20 cellular contexts compared by ENCODE assay signal in genomic region chr17:41457656-41458055, GRCh38. TPM values are rescaled to one million over a fixed set of nuclear protein-coding genes. Genes with fewer than 3 reads are reported as not detected.
DNase-seq lines count a peak whose midpoint lies in the region; ATAC-seq, FAIRE-seq and TF ChIP-seq lines count a peak whose summit lies in the region.
"Had no signal": no experiment of that assay in that cellular context is flagged by ENCODE, and none has a peak within 500 bp of the region (broad histone marks: within the 10 kb centered on the region; RNA-seq: fewer than 3 reads in every experiment).

No MANE protein-coding gene starts in this region.

- H3K36me3 ChIP-seq in keratinocyte (ENCODE audit: control insufficient read depth in 2 of 2, extremely low read depth in 1 of 2, insufficient read depth in 2 of 2, low read length in 2 of 2) = no peaks in the 10 kb centered on the region
- H3K36me3 ChIP-seq: BLaER1 had no signal

- no peak overlapping the region for H3K27ac Mint-ChIP-seq in activated naive CD4-positive, alpha-beta T cell treated with anti-CD3 and anti-CD28 coated beads for 36 hours
- H3K27ac Mint-ChIP-seq: CD14-positive monocyte had no signal

- no peaks in the 10 kb centered on the region for H3K36me3 Mint-ChIP-seq in activated naive CD4-positive, alpha-beta T cell treated with anti-CD3 and anti-CD28 coated beads for 36 hours (ENCODE audit: low read depth)
- H3K36me3 Mint-ChIP-seq: CD14-positive monocyte; CD4-positive, alpha-beta memory T cell had no signal

- no peak for TF ChIP-seq CTCF in epithelial cell of esophagus (IDR thresholded peaks at IDR 0.05; ENCODE audit: insufficient read depth, low read depth, low read length, missing control alignments)
- TF ChIP-seq CTCF in keratinocyte (optimal IDR thresholded peaks at IDR 0.05 in 1 of 3, IDR thresholded peaks at IDR 0.05 in 1 of 3, conservative IDR thresholded peaks at IDR 0.05 in 1 of 3; ENCODE audit: extremely low read depth in 1 of 3, insufficient read depth in 2 of 3, low read length in 3 of 3) = no peak

- no peak overlapping the region for H3K4me3 Mint-ChIP-seq in activated naive CD4-positive, alpha-beta T cell treated with anti-CD3 and anti-CD28 coated beads for 36 hours
- H3K4me3 Mint-ChIP-seq: CD4-positive, alpha-beta memory T cell; H9 had no signal

- no peak overlapping the region for H2AFZ ChIP-seq in keratinocyte (ENCODE audit: control insufficient read depth, low read length)

- no peak overlapping the region for H3K27ac ChIP-seq in keratinocyte (ENCODE audit: control insufficient read depth, insufficient read depth, low read length)
- H3K27ac ChIP-seq: BLaER1 had no signal

- H3K4me1 Mint-ChIP-seq in activated naive CD4-positive, alpha-beta T cell treated with anti-CD3 and anti-CD28 coated beads for 36 hours (ENCODE audit: low read depth) = no peaks in the 10 kb centered on the region
- H3K4me1 Mint-ChIP-seq: CD14-positive monocyte, H9 had no signal

- DNase-seq in DMS79 treated with DMSO at 0.1 percent for 48 hours (lab: John Stamatoyannopoulos, UW) (peak; percentile 95), epithelial cell of esophagus (ENCODE audit: low read depth) (peak; percentile 13), keratinocyte (ENCODE audit: low read depth, low spot score) (no peak), amygdala (lab: John Stamatoyannopoulos, UW) (no peak)
- DNase-seq in activated naive CD4-positive, alpha-beta T cell treated with anti-CD3 and anti-CD28 coated beads for 36 hours = no peak
- DNase-seq: ACHN; CD4-positive, alpha-beta memory T cell; DMS153; DND-41; EL; H9 had no signal

- H3K27me3 Mint-ChIP-seq in activated naive CD4-positive, alpha-beta T cell treated with anti-CD3 and anti-CD28 coated beads for 36 hours (ENCODE audit: low read depth) = no peaks in the 10 kb centered on the region
- H3K27me3 Mint-ChIP-seq: CD4-positive, alpha-beta memory T cell had no signal

- H4K20me1 ChIP-seq in keratinocyte (ENCODE audit: control insufficient read depth, extremely low read depth, insufficient read depth, low read length) = no peaks in the 10 kb centered on the region
- H4K20me1 ChIP-seq: BLaER1 had no signal

- intact Hi-C loops in activated naive CD4-positive, alpha-beta T cell treated with anti-CD3 and anti-CD28 coated beads for 36 hours (cut with micrococcal nuclease) = no loop called here

- no peaks in the 10 kb centered on the region for H3K27me3 ChIP-seq in keratinocyte (ENCODE audit: control insufficient read depth, extremely low read depth, insufficient read depth, low read length)
- H3K27me3 ChIP-seq: BLaER1 had no signal

- CTCF ChIA-PET in activated naive CD4-positive, alpha-beta T cell treated with anti-CD3 and anti-CD28 coated beads for 36 hours (lab: Charles Lee) = interaction anchor here (0.6 to 1.4 kb wide), 3 partner anchors 11 to 136 kb away, joined by 3 to 4 read pairs (median 3); no protein-coding TSS in a partner anchor

- dilution Hi-C loops in keratinocyte (cut with MboI; ENCODE audit: extremely low pct_ligation_motif_present, low sequenced_read_pairs) = no loop called here

- no peaks in the 10 kb centered on the region for H3K79me2 ChIP-seq in keratinocyte (ENCODE audit: control insufficient read depth, insufficient read depth, low read length)

- no peaks in the 10 kb centered on the region for H3K9me3 Mint-ChIP-seq in activated naive CD4-positive, alpha-beta T cell treated with anti-CD3 and anti-CD28 coated beads for 36 hours
- H3K9me3 Mint-ChIP-seq: CD14-positive monocyte, H9 had no signal

- H3K9ac ChIP-seq in keratinocyte (ENCODE audit: control insufficient read depth, extremely low read depth, insufficient read depth, low read length) = no peak overlapping the region
- H3K9ac ChIP-seq: BLaER1 had no signal

- H3K4me2 ChIP-seq in keratinocyte (ENCODE audit: control insufficient read depth, extremely low read depth, insufficient read depth, low read depth, low read length) = no peak overlapping the region
- H3K4me2 ChIP-seq: BLaER1 had no signal

- FAIRE-seq in keratinocyte (lab: Jason Lieb, UNC) = peak; percentile 5
- FAIRE-seq: A204.1, GM12878, H1 had no signal

- H3K4me3 ChIP-seq in epithelial cell of esophagus (ENCODE audit: low read length) (no peak overlapping the region), keratinocyte (ENCODE audit: control insufficient read depth in 2 of 3, extremely low read depth in 1 of 3, insufficient read depth in 2 of 3, low read depth in 1 of 3, low read length in 3 of 3) (no peak overlapping the region)
- H3K4me3 ChIP-seq: BLaER1, GM12878 had no signal

- H3K9me3 ChIP-seq in keratinocyte (ENCODE audit: control insufficient read depth, low read depth, low read length) = no peaks in the 10 kb centered on the region
- H3K9me3 ChIP-seq: BLaER1 had no signal

- H3K4me1 ChIP-seq in keratinocyte (ENCODE audit: control insufficient read depth, extremely low read depth, insufficient read depth, low read length) = peaks cover 3% of the 10 kb centered on the region
- H3K4me1 ChIP-seq: BLaER1 had no signal

- ATAC-seq in HG03159 (IDR thresholded peaks at IDR 0.05; ENCODE audit: unreplicated experiment) (no peak), HG03108 (IDR thresholded peaks at IDR 0.05; ENCODE audit: unreplicated experiment) (no peak)
- ATAC-seq: GM12878 had no signal

- H3K9me1 ChIP-seq in keratinocyte (ENCODE audit: control insufficient read depth, extremely low read depth, insufficient read depth, low read length) = no peaks in the 10 kb centered on the region

RNA-seq across cellular contexts. Expression of gene KRT32, which starts 9.5 kb away (rescaled TPM):
- polyA plus RNA-seq in keratinocyte = 0.03 TPM in 1 of 3 replicates, not detected in the others
- not detected for polyA plus RNA-seq in keratinocyte (2011; ENCODE audit: low read depth)
- 0.04 TPM in 2 replicates for polyA plus RNA-seq in keratinocyte (2011; cell fraction: cytosol; rRNA removed)
- not detected in 2 replicates for polyA plus RNA-seq in keratinocyte (2011; cell fraction: nucleus; rRNA removed)
- not detected in 2 replicates for polyA plus RNA-seq in keratinocyte (2012; ENCODE audit: low replicate concordance)
- not detected in 3 replicates for polyA minus RNA-seq in keratinocyte
- polyA minus RNA-seq in keratinocyte (2011; cell fraction: cytosol; rRNA and poly(A)+ RNA removed) = not detected
- polyA minus RNA-seq in keratinocyte (2011; cell fraction: nucleus; rRNA and poly(A)+ RNA removed) = not detected in 2 replicates
- total RNA-seq in activated naive CD4-positive, alpha-beta T cell treated with anti-CD3 and anti-CD28 coated beads for 36 hours = not detected
- total RNA-seq: CD4-positive, alpha-beta memory T cell; G401; GM12878; H1; H9; HT-29 had no signal
- polyA plus RNA-seq: CD14-positive monocyte; CD4-positive, alpha-beta memory T cell; GM12878; H1 had no signal

RNA-seq across cellular contexts. Expression of gene KRT38, which starts 16.9 kb away (rescaled TPM):
- not detected in 3 replicates for polyA plus RNA-seq in keratinocyte
- not detected for polyA plus RNA-seq in keratinocyte (2011; ENCODE audit: low read depth)
- not detected in 2 replicates for polyA plus RNA-seq in keratinocyte (2011; cell fraction: cytosol; rRNA removed)
- not detected in 2 replicates for polyA plus RNA-seq in keratinocyte (2011; cell fraction: nucleus; rRNA removed)
- polyA plus RNA-seq in keratinocyte (2012; ENCODE audit: low replicate concordance) = not detected in 2 replicates
- not detected in 3 replicates for polyA minus RNA-seq in keratinocyte
- not detected for polyA minus RNA-seq in keratinocyte (2011; cell fraction: cytosol; rRNA and poly(A)+ RNA removed)
- not detected in 2 replicates for polyA minus RNA-seq in keratinocyte (2011; cell fraction: nucleus; rRNA and poly(A)+ RNA removed)
- not detected for total RNA-seq in activated naive CD4-positive, alpha-beta T cell treated with anti-CD3 and anti-CD28 coated beads for 36 hours
- total RNA-seq: CD4-positive, alpha-beta memory T cell; G401; GM12878; H1; H9; HT-29 had no signal
- polyA plus RNA-seq: CD14-positive monocyte; CD4-positive, alpha-beta memory T cell; GM12878; H1 had no signal

RNA-seq across cellular contexts. Expression of gene KRT35, which starts 23.3 kb away (rescaled TPM):
- not detected in 3 replicates for polyA plus RNA-seq in keratinocyte
- not detected for polyA plus RNA-seq in keratinocyte (2011; ENCODE audit: low read depth)
- not detected in 2 replicates for polyA plus RNA-seq in keratinocyte (2011; cell fraction: cytosol; rRNA removed)
- not detected in 2 replicates for polyA plus RNA-seq in keratinocyte (2011; cell fraction: nucleus; rRNA removed)
- not detected in 2 replicates for polyA plus RNA-seq in keratinocyte (2012; ENCODE audit: low replicate concordance)
- not detected in 3 replicates for polyA minus RNA-seq in keratinocyte
- not detected for polyA minus RNA-seq in keratinocyte (2011; cell fraction: cytosol; rRNA and poly(A)+ RNA removed)
- not detected in 2 replicates for polyA minus RNA-seq in keratinocyte (2011; cell fraction: nucleus; rRNA and poly(A)+ RNA removed)
- total RNA-seq in activated naive CD4-positive, alpha-beta T cell treated with anti-CD3 and anti-CD28 coated beads for 36 hours = not detected
- total RNA-seq: CD4-positive, alpha-beta memory T cell; G401; GM12878; H1; H9; HT-29 had no signal
- polyA plus RNA-seq: CD14-positive monocyte; CD4-positive, alpha-beta memory T cell; GM12878; H1 had no signal

RNA-seq across cellular contexts. Expression of gene KRT36, which starts 32.1 kb away (rescaled TPM):
- polyA plus RNA-seq in keratinocyte = not detected in 3 replicates
- polyA plus RNA-seq in keratinocyte (2011; ENCODE audit: low read depth) = not detected
- not detected in 2 replicates for polyA plus RNA-seq in keratinocyte (2011; cell fraction: cytosol; rRNA removed)
- not detected in 2 replicates for polyA plus RNA-seq in keratinocyte (2011; cell fraction: nucleus; rRNA removed)
- not detected in 2 replicates for polyA plus RNA-seq in keratinocyte (2012; ENCODE audit: low replicate concordance)
- not detected in 3 replicates for polyA minus RNA-seq in keratinocyte
- not detected for polyA minus RNA-seq in keratinocyte (2011; cell fraction: cytosol; rRNA and poly(A)+ RNA removed)
- not detected in 2 replicates for polyA minus RNA-seq in keratinocyte (2011; cell fraction: nucleus; rRNA and poly(A)+ RNA removed)
- not detected for total RNA-seq in activated naive CD4-positive, alpha-beta T cell treated with anti-CD3 and anti-CD28 coated beads for 36 hours
- total RNA-seq: CD4-positive, alpha-beta memory T cell; G401; GM12878; H1; H9; HT-29 had no signal
- polyA plus RNA-seq: CD4-positive, alpha-beta memory T cell; GM12878; H1 had no signal

RNA-seq across cellular contexts. Expression of gene KRT37, which starts 33.3 kb away (rescaled TPM):
- polyA plus RNA-seq in keratinocyte = 0.03 to 0.08 TPM (median 0.04 TPM) in 3 replicates
- polyA plus RNA-seq in keratinocyte (2011; ENCODE audit: low read depth) = 0.54 TPM
- polyA plus RNA-seq in keratinocyte (2011; cell fraction: cytosol; rRNA removed) = 0.06 and 0.08 TPM in 2 replicates
- not detected in 2 replicates for polyA plus RNA-seq in keratinocyte (2011; cell fraction: nucleus; rRNA removed)
- polyA plus RNA-seq in keratinocyte (2012; ENCODE audit: low replicate concordance) = 0.13 and 1.1 TPM in 2 replicates
- 1.0 TPM in 1 of 3 replicates, not detected in the others for polyA minus RNA-seq in keratinocyte
- not detected for polyA minus RNA-seq in keratinocyte (2011; cell fraction: cytosol; rRNA and poly(A)+ RNA removed)
- not detected in 2 replicates for polyA minus RNA-seq in keratinocyte (2011; cell fraction: nucleus; rRNA and poly(A)+ RNA removed)
- total RNA-seq in activated naive CD4-positive, alpha-beta T cell treated with anti-CD3 and anti-CD28 coated beads for 36 hours = not detected
- total RNA-seq: CD4-positive, alpha-beta memory T cell; G401; GM12878; H1; H9; HT-29 had no signal
- polyA plus RNA-seq: CD14-positive monocyte; CD4-positive, alpha-beta memory T cell; GM12878; H1 had no signal

Comparison
In these comparisons a context has a peak if more than half of its experiments do, and no peak if none do; other contexts are left out.
1. DNase-seq: peak in DMS79 treated with DMSO at 0.1 percent for 48 hours (single experiment) and epithelial cell of esophagus (single experiment); none in keratinocyte (single experiment), activated naive CD4-positive, alpha-beta T cell treated with anti-CD3 and anti-CD28 coated beads for 36 hours (single experiment) and amygdala (0 of 56).